In genomic region chr12:120445911-120446909, GRCh38 we compare ENCODE assay signal across 8 cellular contexts. TPM values are rescaled to one million over a fixed set of nuclear protein-coding genes. Genes with fewer than 3 reads are reported as not detected.
DNase-seq lines count a peak whose midpoint lies in the region; ATAC-seq, FAIRE-seq and TF ChIP-seq lines count a peak whose summit lies in the region.

Gene GATC, plus strand, starts transcription at chr12:120446444. Its CDS starts 37 bp downstream, at chr12:120446481.
Gene TRIAP1, minus strand, starts transcription at chr12:120446384. Its CDS starts 12 bp downstream, at chr12:120446372.

- peak within 1 kb of the TSS; percentile 96 for H2BK5ac ChIP-seq in H1 (ENCODE audit: low read depth, low read length)

- peak within 1 kb of the TSS; percentile 84 to 98 (median 98) for H3K4me3 ChIP-seq in H1 (ENCODE audit: extremely low read depth in 1 of 4, insufficient read depth in 2 of 4, low read depth in 3 of 4, low read length in 4 of 4)

- ATAC-seq in GM19467 (IDR thresholded peaks at IDR 0.05; ENCODE audit: unreplicated experiment) = peak; percentile 93

- H3K4ac ChIP-seq in H1 (replicated peaks; ENCODE audit: insufficient read length, low read depth, low read length) = peak within 1 kb of the TSS; percentile 97

- H3K27me3 ChIP-seq in H1 (replicated peaks in 1 of 4; ENCODE audit: control insufficient read depth in 3 of 4, extremely low read depth in 1 of 4, insufficient read depth in 3 of 4, low read length in 3 of 4) = no peaks in the 10 kb centered on the region

- peak within 1 kb of the TSS; percentile 76 to 79 for H3K4me2 ChIP-seq in H1 (ENCODE audit: insufficient read depth in 1 of 2, low read depth in 2 of 2, low read length in 2 of 2)

- H2AK5ac ChIP-seq in H1 (ENCODE audit: low read depth, low read length) = 0 out of 2 replicates have a peak within 1 kb of the TSS, but pooled peaks have one; percentile 20

- TF ChIP-seq CTCF in H1 (IDR thresholded peaks at IDR 0.05; ENCODE audit: control extremely low read depth in 1 of 3, insufficient read depth in 1 of 3, low read depth in 1 of 3, low read length in 3 of 3) = no peak

- TF ChIP-seq RAD21 in H1 (IDR thresholded peaks at IDR 0.05 in 1 of 2, conservative IDR thresholded peaks at IDR 0.05 in 1 of 2; ENCODE audit: low read depth in 2 of 2, low read length in 2 of 2) = no peak

- H3K56ac ChIP-seq in H1 (replicated peaks; ENCODE audit: insufficient read length, low read depth, low read length) = peak within 1 kb of the TSS; percentile 79

- H3K4me1 ChIP-seq in H1 (replicated peaks in 1 of 4; ENCODE audit: control insufficient read depth in 3 of 4, insufficient read depth in 4 of 4, low read length in 3 of 4) = peaks cover 0 to 3% (median 1%) of the 10 kb centered on the region in 4 experiments; a peak in 1 of 7 replicates

- peak within 1 kb of the TSS; percentile 95 for H4K91ac ChIP-seq in H1 (replicated peaks; ENCODE audit: insufficient read length, low read length)

- POLR2A ChIA-PET in H1 (lab: Charles Lee; ENCODE audit: partially characterized antibody) = interaction anchor here (0.5 to 19.6 kb wide), 24 partner anchors 8 to 216 kb away, joined by 3 to 365 read pairs (median 4); partner anchors contain the start of genes COQ5, COX6A1, DYNLL1 and POP5

- H3K9me3 ChIP-seq in H1 (ENCODE audit: insufficient read depth in 2 of 2, low read depth in 1 of 2, low read length in 1 of 2) = no peaks in the 10 kb centered on the region

- no peak within 1 kb of the TSS for H2BK120ac ChIP-seq in H1 (replicated peaks; ENCODE audit: low read depth, low read length)

- TF ChIP-seq EP300 in H1 (IDR thresholded peaks at IDR 0.05; ENCODE audit: borderline replicate concordance in 1 of 2, low read depth in 2 of 2, low read length in 2 of 2) = peak in 1 of 2 experiments; percentile 73; a peak in 1 of 3 replicates

- H2BK20ac ChIP-seq in H1 (ENCODE audit: low read length) = no peak within 1 kb of the TSS

- H4K8ac ChIP-seq in H1 (ENCODE audit: extremely low read depth, insufficient read depth, low read length) = peak within 1 kb of the TSS; percentile 99

- H3K79me1 ChIP-seq in H1 (ENCODE audit: low read depth, low read length) = peaks cover 5% of the 10 kb centered on the region

- peak within 1 kb of the TSS; percentile 94 for H3K27ac ChIP-seq in H1 (ENCODE audit: low read depth, low read length)

- WGBS in H1 (ENCODE audit: extremely low coverage in 1 of 2, insufficient coverage in 1 of 2, insufficient read length in 1 of 2, insufficient replicate concordance in 2 of 2, low coverage in 1 of 2, low lambda C conversion rate in 2 of 2, missing lambda C conversion rate in 1 of 2), 2 experiments = 1% methylated on average over 80 of the region's 80 CpGs; no CpG with 5 or more reads in 1 of the 2 experiments

- H3K9ac ChIP-seq in H1 (replicated peaks in 1 of 4; ENCODE audit: extremely low read depth in 1 of 4, low read depth in 3 of 4, low read length in 3 of 4) = peak within 1 kb of the TSS; percentile 90 to 96 (median 94)

- H3K23ac ChIP-seq in H1 (ENCODE audit: insufficient read length) = no peak within 1 kb of the TSS

- H3K18ac ChIP-seq in H1 (ENCODE audit: extremely low read depth, low read length) = peak within 1 kb of the TSS; percentile 88

- H2AFZ ChIP-seq in H1 (ENCODE audit: low read length) = peak within 1 kb of the TSS; percentile 96; the same call in 1 of the 2 replicates

- no peak within 1 kb of the TSS for H2BK15ac ChIP-seq in H1 (ENCODE audit: low read length)

- peaks cover 7 to 39% (median 17%) of the 10 kb centered on the region in 4 experiments for H3K36me3 ChIP-seq in H1 (ENCODE audit: control insufficient read depth in 2 of 4, insufficient read depth in 4 of 4, low read length in 3 of 4)

- peak; percentile 91 for DNase-seq in COLO668 (lab: John Stamatoyannopoulos, UW; ENCODE audit: unreplicated experiment)
- peak; percentile 71 for DNase-seq in HPDE6-E6E7 (ENCODE audit: extremely low spot score)
- DNase-seq in NK-92 treated with Interleukin-12 subunit alpha and Interleukin-12 subunit beta, amount 100 ng/mL, for 24 hours (lab: John Stamatoyannopoulos, UW) = peak; percentile 65
- peak; percentile 81 to 93 (median 83) for DNase-seq in activated CD8-positive, alpha-beta memory T cell treated with anti-CD3 and anti-CD28 coated beads for 48 hours (ENCODE audit: low read depth in 2 of 3, low spot score in 2 of 3)
- peak in 1 of 2 experiments; percentile 99 for DNase-seq in H1 (ENCODE audit: low read depth in 1 of 2, low spot score in 2 of 2)
- DNase-seq in mesenteric fat pad (ENCODE audit: low spot score) = peak; percentile 95
- DNase-seq in stimulated activated CD8-positive, alpha-beta memory T cell treated with anti-CD3 and anti-CD28 coated beads, Interleukin-15, amount 100 ng/mL, for 24 hours (ENCODE audit: low read depth) = peak; percentile 88

- H2BK12ac ChIP-seq in H1 (ENCODE audit: low read depth, low read length) = 0 out of 2 replicates have a peak within 1 kb of the TSS, but pooled peaks have one; percentile 60

- no peak within 1 kb of the TSS for H3K14ac ChIP-seq in H1 (ENCODE audit: insufficient read length)

- TF ChIP-seq POLR2A in H1 (IDR thresholded peaks at IDR 0.05; ENCODE audit: control extremely low read depth in 1 of 2, low read depth in 2 of 2, low read length in 2 of 2) = peak; percentile 89 to 96

- H4K20me1 ChIP-seq in H1 (replicated peaks in 1 of 2; ENCODE audit: control insufficient read depth in 1 of 2, insufficient read depth in 2 of 2, low read length in 2 of 2) = peaks cover 2% of the 10 kb centered on the region in 2 experiments

- CTCF ChIA-PET in H1 (lab: Charles Lee; ENCODE audit: partially characterized antibody) = interaction anchor here (0.6 to 2.7 kb wide), 10 partner anchors 11 to 120 kb away, joined by 3 to 20 read pairs (median 5); partner anchors contain the start of gene SRSF9

- H3K23me2 ChIP-seq in H1 (ENCODE audit: low read depth, low read length) = peaks cover 7% of the 10 kb centered on the region; the same call in 1 of the 2 replicates

- no peak for FAIRE-seq in H1 (lab: Jason Lieb, UNC)

- peaks cover 17 to 58% of the 10 kb centered on the region in 2 experiments for H3K79me2 ChIP-seq in H1 (ENCODE audit: control insufficient read depth in 1 of 2, insufficient read depth in 2 of 2, low read length in 2 of 2)

- peak within 1 kb of the TSS; percentile 81 for H4K5ac ChIP-seq in H1 (ENCODE audit: insufficient read length, low read depth, low read length)

TF ChIP-seq in H1, 55 proteins besides CTCF, POLR2A, EP300 and RAD21 (continues in another document):
- TF ChIP-seq FOSL1 (IDR thresholded peaks at IDR 0.05; ENCODE audit: insufficient read depth, low read depth, low read length) (no peak), RNF2 (IDR thresholded peaks at IDR 0.05; ENCODE audit: borderline replicate concordance, low read depth, low read length, missing control alignments, poor library complexity, severe bottlenecking) (no peak), MAX (IDR thresholded peaks at IDR 0.05) (peak; percentile 90), CREB1 (IDR thresholded peaks at IDR 0.05) (peak; percentile 100), SIX5 (IDR thresholded peaks at IDR 0.05; ENCODE audit: low read depth, low read length) (no peak), SP2 (IDR thresholded peaks at IDR 0.05; ENCODE audit: low read length) (no peak), SUZ12 (IDR thresholded peaks at IDR 0.05; ENCODE audit: low read length) (no peak)

RNA-seq across cellular contexts. Expression of gene GATC, which starts in this region (rescaled TPM):
- 30.4 and 34.2 TPM in 2 replicates for total RNA-seq in H1 (2021; fragmentation: NEBNext Ultra II Directional; extraction: Animal tissue kit (Norgen Biotek cat#: 25700))
- 13.2 and 13.6 TPM in 2 replicates for polyA plus RNA-seq in H1 (2011; rRNA removed)
- 13.9 TPM for polyA plus RNA-seq in H1 (2011; cell fraction: cytosol; rRNA removed)
- 33.8 TPM for polyA plus RNA-seq in H1 (2011; cell fraction: nucleus; rRNA removed)
- polyA plus RNA-seq in H1 (2012, experiment 1 of 2) = 11.2 to 18.5 TPM (median 15.4 TPM) in 4 replicates
- polyA plus RNA-seq in H1 (2012, experiment 2 of 2) = 11.6 TPM
- polyA plus RNA-seq in H1 (2013, experiment 1 of 2) = 20.0 TPM
- polyA plus RNA-seq in H1 (2013, experiment 2 of 2) = 19.1 TPM
- polyA minus RNA-seq in H1 (2011; rRNA and poly(A)+ RNA removed) = 12.3 and 20.5 TPM in 2 replicates
- 7.3 TPM for polyA minus RNA-seq in H1 (2011; cell fraction: cytosol; rRNA and poly(A)+ RNA removed)
- polyA minus RNA-seq in H1 (2011; cell fraction: nucleus; rRNA and poly(A)+ RNA removed) = 25.8 TPM
- total RNA-seq in mesenteric fat pad = 27.7 TPM

RNA-seq across cellular contexts. Expression of gene TRIAP1, which starts in this region (rescaled TPM):
- total RNA-seq in H1 (2021; fragmentation: NEBNext Ultra II Directional; extraction: Animal tissue kit (Norgen Biotek cat#: 25700)) = 58.5 and 63.4 TPM in 2 replicates
- polyA plus RNA-seq in H1 (2011; rRNA removed) = 20.8 and 42.0 TPM in 2 replicates
- 52.7 TPM for polyA plus RNA-seq in H1 (2011; cell fraction: cytosol; rRNA removed)
- 10.2 TPM for polyA plus RNA-seq in H1 (2011; cell fraction: nucleus; rRNA removed)
- 65.2 to 124 TPM (median 69.0 TPM) in 4 replicates for polyA plus RNA-seq in H1 (2012, experiment 1 of 2)
- 19.1 TPM for polyA plus RNA-seq in H1 (2012, experiment 2 of 2)
- 67.4 TPM for polyA plus RNA-seq in H1 (2013, experiment 1 of 2)
- polyA plus RNA-seq in H1 (2013, experiment 2 of 2) = 72.8 TPM
- 15.2 and 19.3 TPM in 2 replicates for polyA minus RNA-seq in H1 (2011; rRNA and poly(A)+ RNA removed)
- 32.7 TPM for polyA minus RNA-seq in H1 (2011; cell fraction: cytosol; rRNA and poly(A)+ RNA removed)
- polyA minus RNA-seq in H1 (2011; cell fraction: nucleus; rRNA and poly(A)+ RNA removed) = 17.4 TPM
- total RNA-seq in mesenteric fat pad = 19.9 TPM
